ENCODE assay signal across 14 cellular contexts in the genomic region with DNA sequence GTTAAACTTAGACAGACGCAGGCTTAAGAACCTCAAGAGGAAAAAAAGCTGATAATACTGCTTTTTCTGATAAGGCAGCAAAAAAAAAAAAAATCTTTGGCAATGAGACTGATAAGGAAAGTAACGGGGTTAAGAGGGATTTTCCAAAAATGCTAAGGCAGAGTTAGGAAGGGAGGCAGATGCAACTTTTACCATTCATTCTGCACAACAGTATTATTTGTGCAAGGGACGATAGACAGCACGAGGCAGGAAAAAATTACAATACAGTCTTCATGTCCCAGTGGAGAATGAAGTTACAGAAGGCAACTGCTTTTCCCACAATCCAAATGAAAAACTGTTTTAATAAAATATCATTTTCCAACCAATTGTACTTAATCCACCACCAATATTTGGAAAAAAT.
DNase-seq lines count a peak whose midpoint lies in the region; ATAC-seq and TF ChIP-seq lines count a peak whose summit lies in the region.
"Had no signal": no experiment of that assay in that cellular context is flagged by ENCODE, and none has a peak within 500 bp of the region (broad histone marks: within the 10 kb centered on the region; RNA-seq: fewer than 3 reads in every experiment).

No MANE protein-coding gene starts in this region.

- no peak for DNase-seq in Right ventricle myocardium superior
- no peak for DNase-seq in right atrium auricular region (ENCODE audit: low spot score)
- no peak for DNase-seq in endothelial cell (ENCODE audit: low spot score)
- no peak for DNase-seq in left ventricle myocardium superior
- no peak for DNase-seq in smooth muscle cell (lab: John Stamatoyannopoulos, UW; ENCODE audit: unreplicated experiment)
- no peak for DNase-seq in SHP77 treated with DMSO at 0.1 percent for 48 hours (lab: John Stamatoyannopoulos, UW)
- DNase-seq: ACHN; BE2C; C1 segment of cervical spinal cord; CD4-positive, CD25-positive, alpha-beta regulatory T cell; CD8-positive, alpha-beta memory T cell; COR-L47; H9 had no signal

- H3K9me3 ChIP-seq in right atrium auricular region (no peaks in the 10 kb centered on the region), smooth muscle cell (replicated peaks; ENCODE audit: low read depth) (no peaks in the 10 kb centered on the region)
- H3K9me3 ChIP-seq: BE2C had no signal

- no peaks in the 10 kb centered on the region for H4K20me1 ChIP-seq in smooth muscle cell (ENCODE audit: low read depth)

- no peaks in the 10 kb centered on the region for H3F3A ChIP-seq in smooth muscle cell (ENCODE audit: low read depth)

- TF ChIP-seq CTCF in right atrium auricular region (IDR thresholded peaks at IDR 0.05), result no peak
- no peak for TF ChIP-seq CTCF in endothelial cell (IDR thresholded peaks at IDR 0.05; ENCODE audit: unreplicated experiment)
- no peak for TF ChIP-seq CTCF in smooth muscle cell (IDR thresholded peaks at IDR 0.05; ENCODE audit: borderline replicate concordance, insufficient read depth, poor library complexity, severe bottlenecking)

- ATAC-seq in Right ventricle myocardium superior (ENCODE audit: poor library complexity) (peak; percentile 51), left ventricle myocardium superior (peak; percentile 50), HG02885 (IDR thresholded peaks at IDR 0.05; ENCODE audit: poor library complexity, unreplicated experiment) (no peak)

- H3K27me3 Mint-ChIP-seq in endothelial cell (ENCODE audit: unreplicated experiment), result peaks cover 2% of the 10 kb centered on the region

- H3K27ac ChIP-seq in right atrium auricular region, result no peak overlapping the region
- no peak overlapping the region for H3K27ac ChIP-seq in smooth muscle cell (ENCODE audit: low read depth)

- no peak overlapping the region for H3K4me3 Mint-ChIP-seq in endothelial cell (ENCODE audit: unreplicated experiment)
- H3K4me3 Mint-ChIP-seq: CD4-positive, CD25-positive, alpha-beta regulatory T cell; CD8-positive, alpha-beta memory T cell; H9 had no signal

- H3K9me3 Mint-ChIP-seq in endothelial cell (ENCODE audit: unreplicated experiment), result no peaks in the 10 kb centered on the region
- H3K9me3 Mint-ChIP-seq: H9 had no signal

- WGBS in smooth muscle cell (ENCODE audit: low lambda C conversion rate), result 16% methylated on average over 4 of the region's 4 CpGs

- H3K9ac ChIP-seq in smooth muscle cell (ENCODE audit: low read depth), result no peak overlapping the region

- H3K4me1 ChIP-seq in right atrium auricular region, result peaks cover 0 to 16% of the 10 kb centered on the region in 2 donors
- H3K4me1 ChIP-seq in smooth muscle cell (ENCODE audit: low read depth), result peaks cover 12% of the 10 kb centered on the region

- H3K36me3 Mint-ChIP-seq in endothelial cell (ENCODE audit: low read depth, unreplicated experiment), result peaks cover 4% of the 10 kb centered on the region
- H3K36me3 Mint-ChIP-seq: CD4-positive, CD25-positive, alpha-beta regulatory T cell; CD8-positive, alpha-beta memory T cell had no signal

- peak overlapping the region; percentile 76 for H3K4me2 ChIP-seq in smooth muscle cell

- H3K79me2 ChIP-seq in smooth muscle cell (ENCODE audit: low read depth), result no peaks in the 10 kb centered on the region

- peaks cover 28% of the 10 kb centered on the region for H3K4me1 Mint-ChIP-seq in endothelial cell (ENCODE audit: unreplicated experiment)
- H3K4me1 Mint-ChIP-seq: CD4-positive, CD25-positive, alpha-beta regulatory T cell; CD8-positive, alpha-beta memory T cell; H9 had no signal

- no peak overlapping the region for H3K4me3 ChIP-seq in right atrium auricular region
- peak overlapping the region; percentile 18 for H3K4me3 ChIP-seq in smooth muscle cell

- H3K27ac Mint-ChIP-seq in endothelial cell (ENCODE audit: unreplicated experiment), result peak overlapping the region; percentile 34
- H3K27ac Mint-ChIP-seq: CD4-positive, CD25-positive, alpha-beta regulatory T cell; CD8-positive, alpha-beta memory T cell had no signal

- H3K36me3 ChIP-seq in right atrium auricular region (no peaks in the 10 kb centered on the region), smooth muscle cell (ENCODE audit: low read depth) (no peaks in the 10 kb centered on the region)
- H3K36me3 ChIP-seq: BE2C had no signal

- intact Hi-C loops in Right ventricle myocardium superior (cut with DNase I), result no loop called here
- intact Hi-C loops in left ventricle myocardium superior (cut with micrococcal nuclease), result no loop called here

- H3K27me3 ChIP-seq in right atrium auricular region (no peaks in the 10 kb centered on the region), smooth muscle cell (ENCODE audit: low read depth) (no peaks in the 10 kb centered on the region)
- H3K27me3 ChIP-seq: BE2C had no signal

- no peak overlapping the region for H2AFZ ChIP-seq in smooth muscle cell (ENCODE audit: low read depth)
